Comparison of ENCODE assay signal across 28 cellular contexts in the genomic region with DNA sequence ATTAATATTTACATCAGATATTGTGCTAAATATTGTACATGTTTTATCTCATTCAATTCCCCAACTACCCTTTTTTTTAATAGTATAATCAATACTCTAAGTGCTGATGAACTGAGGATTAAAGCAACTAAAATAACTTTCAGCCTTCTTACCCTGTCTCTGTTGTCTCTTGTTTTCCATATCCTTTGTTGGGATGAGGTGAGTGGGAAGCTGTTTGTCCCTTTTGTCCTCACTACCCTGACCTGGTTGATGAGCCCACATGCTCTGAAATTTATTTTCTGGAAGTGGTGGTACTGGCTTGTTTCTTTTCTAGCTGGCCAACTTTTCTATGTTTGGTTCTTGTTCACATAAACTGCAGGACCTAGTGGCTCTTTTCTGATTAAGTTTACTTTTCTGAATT. TPM values are rescaled to one million over a fixed set of nuclear protein-coding genes. Genes with fewer than 3 reads are reported as not detected.
"Had no signal": no experiment of that assay in that cellular context is flagged by ENCODE, and none has a peak within 500 bp of the region (broad histone marks: within the 10 kb centered on the region; RNA-seq: fewer than 3 reads in every experiment).

No MANE protein-coding gene starts in this region.

- H3K4me3 ChIP-seq: coronary artery, esophagus squamous epithelium, heart right ventricle, lower lobe of right lung, prostate gland, sigmoid colon, spleen, thoracic aorta, tibial nerve, upper lobe of right lung, vagina had no signal

- H3K4me1 ChIP-seq: lower lobe of right lung, prostate gland, spleen, upper lobe of right lung had no signal

- H3K27ac ChIP-seq: coronary artery, esophagus squamous epithelium, lower lobe of right lung, prostate gland, sigmoid colon, spleen, thoracic aorta, tibial nerve, upper lobe of right lung had no signal

- H3K36me3 ChIP-seq: esophagus squamous epithelium, heart right ventricle, lower lobe of right lung, prostate gland, sigmoid colon, spleen, thoracic aorta, tibial nerve, upper lobe of right lung, vagina had no signal

- DNase-seq: dermis blood vessel endothelial cell; effector memory CD4-positive, alpha-beta T cell; erythroblast; esophagus squamous epithelium; foreskin melanocyte; glutamatergic neuron; heart right ventricle; hippocampal formation; left ventricle myocardium superior; lower lobe of right lung; naive thymus-derived CD4-positive, alpha-beta T cell; nucleus accumbens; right cardiac atrium; sigmoid colon; spleen; stimulated activated CD4-positive, alpha-beta T cell treated with anti-CD3 and anti-CD28 coated beads, Interleukin-4, amount 100 ng/mL, for 4 hours; stimulated activated naive B cell treated with anti-CD40 and anti-IgM and Interleukin-4, amounts not matched to agents 10 μg/mL and 1 μg/mL and 100 μg/mL, for 72 hours; upper lobe of right lung had no signal

- ATAC-seq: heart right ventricle; left ventricle myocardium superior; lower lobe of right lung; naive thymus-derived CD4-positive, alpha-beta T cell; right cardiac atrium; stimulated activated naive B cell treated with anti-CD40 and anti-IgM and Interleukin-4, amounts not matched to agents 10 μg/mL and 1 μg/mL and 100 μg/mL, for 72 hours; upper lobe of right lung had no signal

- H3K27me3 ChIP-seq: esophagus squamous epithelium, heart right ventricle, sigmoid colon, spleen, tibial nerve, upper lobe of right lung, vagina had no signal

- H3K9me3 ChIP-seq: esophagus squamous epithelium, lower lobe of right lung, prostate gland, sigmoid colon, thoracic aorta, tibial nerve, upper lobe of right lung, vagina had no signal

- H3K27me3 Mint-ChIP-seq: naive thymus-derived CD4-positive, alpha-beta T cell; stimulated activated naive B cell treated with anti-CD40 and anti-IgM and Interleukin-4, amounts not matched to agents 10 μg/mL and 1 μg/mL and 100 μg/mL, for 72 hours; stimulated activated naive CD8-positive, alpha-beta T cell treated with anti-CD3 and anti-CD28 coated beads, Interleukin-15, Interleukin-2, amounts not matched to agents 100 ng/mL and 50 ng/mL, for 24 hours had no signal

- H3K4me3 Mint-ChIP-seq: naive thymus-derived CD4-positive, alpha-beta T cell; nephron; stimulated activated naive B cell treated with anti-CD40 and anti-IgM and Interleukin-4, amounts not matched to agents 10 μg/mL and 1 μg/mL and 100 μg/mL, for 72 hours; stimulated activated naive CD8-positive, alpha-beta T cell treated with anti-CD3 and anti-CD28 coated beads, Interleukin-15, Interleukin-2, amounts not matched to agents 100 ng/mL and 50 ng/mL, for 24 hours had no signal

- H3K9me3 Mint-ChIP-seq: stimulated activated naive CD8-positive, alpha-beta T cell treated with anti-CD3 and anti-CD28 coated beads, Interleukin-15, Interleukin-2, amounts not matched to agents 100 ng/mL and 50 ng/mL, for 24 hours had no signal

- H3K27ac Mint-ChIP-seq: nephron; stimulated activated naive B cell treated with anti-CD40 and anti-IgM and Interleukin-4, amounts not matched to agents 10 μg/mL and 1 μg/mL and 100 μg/mL, for 72 hours; stimulated activated naive CD8-positive, alpha-beta T cell treated with anti-CD3 and anti-CD28 coated beads, Interleukin-15, Interleukin-2, amounts not matched to agents 100 ng/mL and 50 ng/mL, for 24 hours had no signal

RNA-seq across cellular contexts. Expression of gene ART4, which starts 9.6 kb away (rescaled TPM):
- total RNA-seq: naive thymus-derived CD4-positive, alpha-beta T cell; osteocyte; skeletal muscle tissue had no signal
- polyA plus RNA-seq: keratinocyte; naive thymus-derived CD4-positive, alpha-beta T cell had no signal

RNA-seq across cellular contexts. Expression of gene SMCO3, which starts 38.9 kb away (rescaled TPM):
- total RNA-seq: naive thymus-derived CD4-positive, alpha-beta T cell; osteocyte; vagina had no signal
- polyA plus RNA-seq: keratinocyte; naive thymus-derived CD4-positive, alpha-beta T cell had no signal
